In genomic region chr12:75323663-75324062, GRCh38 we compare ENCODE assay signal across 20 cellular contexts. TPM values are rescaled to one million over a fixed set of nuclear protein-coding genes. Genes with fewer than 3 reads are reported as not detected.
"Had no signal": no experiment of that assay in that cellular context is flagged by ENCODE, and none has a peak within 500 bp of the region (broad histone marks: within the 10 kb centered on the region; RNA-seq: fewer than 3 reads in every experiment).

No MANE protein-coding gene starts in this region.

- H3K9me3 ChIP-seq: left ventricle myocardium inferior, pancreas, uterus had no signal

- ATAC-seq: esophagus mucosa, left cardiac atrium, pancreas, right cardiac atrium had no signal

- H3K36me3 ChIP-seq: left ventricle myocardium inferior, pancreas, uterus had no signal

- H3K4me1 ChIP-seq: uterus had no signal

- DNase-seq: effector memory CD4-positive, alpha-beta T cell; foreskin fibroblast; immature natural killer cell; kidney; left cardiac atrium; left ventricle myocardium inferior; mesendoderm; naive B cell; occipital lobe; pancreas; right cardiac atrium; small intestine; stimulated activated CD4-positive, alpha-beta T cell treated with anti-CD3 and anti-CD28 coated beads, Interleukin-12 subunit alpha, Interleukin-12 subunit beta, amount 100 ng/mL, for 4 hours; stimulated activated naive CD4-positive, alpha-beta T cell treated with Interleukin-2 at 50 U/mL for 16 hours; uterus had no signal

- H3K27me3 ChIP-seq: pancreas, uterus had no signal

- H3K27ac ChIP-seq: left ventricle myocardium inferior, pancreas, uterus had no signal

- FAIRE-seq: endometrium, kidney, pancreas, small intestine had no signal

- H3K4me3 ChIP-seq: left ventricle myocardium inferior, lung, pancreas, uterus had no signal

RNA-seq across cellular contexts. Expression of gene GLIPR1L1, which starts 10.8 kb away (rescaled TPM):
- total RNA-seq: esophagus mucosa, fibroblast of lung, kidney, left cardiac atrium, left ventricle myocardium inferior, lung, occipital lobe, pancreas, progenitor cell of endocrine pancreas, right cardiac atrium, uterus had no signal
- polyA plus RNA-seq: fibroblast of lung, immature natural killer cell, lung, pancreas, right cardiac atrium, small intestine had no signal
